Comparison of ENCODE assay signal across 2 cellular contexts in genomic region chr11:86623736-86624135, GRCh38.
TF ChIP-seq lines count a peak whose summit lies in the region.

No MANE protein-coding gene starts in this region.

TF ChIP-seq in SK-N-SH, 30 proteins besides CTCF, POLR2A, EP300 and RAD21:
- TF ChIP-seq REST (IDR thresholded peaks at IDR 0.05; ENCODE audit: low read depth, low read length) = no peak
- TF ChIP-seq NFIC (IDR thresholded peaks at IDR 0.05; ENCODE audit: borderline replicate concordance) = no peak
- no peak for TF ChIP-seq NRF1 (IDR thresholded peaks at IDR 0.05; ENCODE audit: low read depth, low read length)
- no peak for TF ChIP-seq MEF2A (IDR thresholded peaks at IDR 0.05; ENCODE audit: borderline replicate concordance, low read depth)
- no peak for TF ChIP-seq EZH2phosphoT487 (IDR thresholded peaks at IDR 0.05; ENCODE audit: borderline replicate concordance, low read depth)
- TF ChIP-seq CHD2 (IDR thresholded peaks at IDR 0.05; ENCODE audit: low read length, partially characterized antibody) = no peak
- no peak for TF ChIP-seq ZBTB33 (IDR thresholded peaks at IDR 0.05; ENCODE audit: borderline replicate concordance, low read depth)
- no peak for TF ChIP-seq SIN3A (IDR thresholded peaks at IDR 0.05; ENCODE audit: borderline replicate concordance, low read depth, low read length)
- no peak for TF ChIP-seq YY1 (IDR thresholded peaks at IDR 0.05; ENCODE audit: low read depth)
- TF ChIP-seq USF1 (IDR thresholded peaks at IDR 0.05; ENCODE audit: borderline replicate concordance, low read depth) = no peak
- no peak for TF ChIP-seq IRF3 (IDR thresholded peaks at IDR 0.05; ENCODE audit: low read depth, low read length)
- no peak for TF ChIP-seq SMC3 (IDR thresholded peaks at IDR 0.05; ENCODE audit: low read depth, low read length)
- no peak for TF ChIP-seq RFX5 (IDR thresholded peaks at IDR 0.05; ENCODE audit: low read length)
TF ChIP-seq in SK-N-SH: peak in this region for 0.

TF ChIP-seq in SK-N-SH treated with all-trans-retinoic acid at 6 μM for 48 hours, 23 proteins besides CTCF, POLR2A, EP300 and RAD21 (continued from another document):
- TF ChIP-seq PATZ1 (CRISPR knock-in tag; IDR thresholded peaks at IDR 0.05; ENCODE audit: borderline replicate concordance) (no peak), RARB (CRISPR knock-in tag; IDR thresholded peaks at IDR 0.05) (no peak), GLIS3 (CRISPR knock-in tag; IDR thresholded peaks at IDR 0.05) (no peak), CREB5 (CRISPR knock-in tag; IDR thresholded peaks at IDR 0.05; ENCODE audit: low read depth) (no peak), POU6F1 (CRISPR knock-in tag; IDR thresholded peaks at IDR 0.05; ENCODE audit: borderline replicate concordance, low read depth) (no peak), ZNF565 (CRISPR knock-in tag; conservative IDR thresholded peaks at IDR 0.05; ENCODE audit: low read depth) (no peak), ARNTL (CRISPR knock-in tag; IDR thresholded peaks at IDR 0.05; ENCODE audit: borderline replicate concordance, low read depth) (no peak), TCF4 (CRISPR knock-in tag; IDR thresholded peaks at IDR 0.05; ENCODE audit: borderline replicate concordance) (no peak), ZNF70 (CRISPR knock-in tag; IDR thresholded peaks at IDR 0.05) (no peak), ZC3H10 (CRISPR knock-in tag; IDR thresholded peaks at IDR 0.05) (no peak), SNAI2 (CRISPR knock-in tag; IDR thresholded peaks at IDR 0.05) (no peak), ZFP30 (CRISPR knock-in tag; IDR thresholded peaks at IDR 0.05) (no peak)
